Comparison of ENCODE assay signal across 1 cellular context in genomic region chr19:38648789-38649304, GRCh38.
TF ChIP-seq lines count a peak whose summit lies in the region.

No MANE protein-coding gene starts in this region.

TF ChIP-seq in GM12878, 131 proteins besides CTCF, POLR2A, EP300 and RAD21:
- TF ChIP-seq RELB (IDR thresholded peaks at IDR 0.05; ENCODE audit: low read depth): 0 out of 2 replicates have a peak, but pooled peaks have one; percentile 9
- peak; percentile 20 for TF ChIP-seq E4F1 (IDR thresholded peaks at IDR 0.05; ENCODE audit: borderline replicate concordance, partially characterized antibody)
- no peak for TF ChIP-seq CHD2 (IDR thresholded peaks at IDR 0.05; ENCODE audit: borderline replicate concordance, low read depth, low read length)
- peak in 1 of 2 experiments; percentile 37; a peak in 1 of 4 replicates for TF ChIP-seq IKZF2 (IDR thresholded peaks at IDR 0.05)
- TF ChIP-seq NBN (IDR thresholded peaks at IDR 0.05): 0 out of 2 replicates have a peak, but pooled peaks have one; percentile 12
- 0 out of 2 replicates have a peak, but pooled peaks have one; percentile 26 for TF ChIP-seq EED (IDR thresholded peaks at IDR 0.05; ENCODE audit: low read depth)
- no peak for TF ChIP-seq PAX8 (IDR thresholded peaks at IDR 0.05)
- TF ChIP-seq IRF5 (IDR thresholded peaks at IDR 0.05; ENCODE audit: borderline replicate concordance): no peak
- 0 out of 2 replicates have a peak, but pooled peaks have one; percentile 11 for TF ChIP-seq IKZF1 (conservative IDR thresholded peaks at IDR 0.05)
- TF ChIP-seq ATF3 (IDR thresholded peaks at IDR 0.05; ENCODE audit: borderline replicate concordance, extremely low read depth, low read depth, low read length): no peak
- peak; percentile 69; the same call in 1 of the 2 replicates for TF ChIP-seq SPI1 (IDR thresholded peaks at IDR 0.05; ENCODE audit: borderline replicate concordance, insufficient read depth, low read depth, low read length)
- no peak for TF ChIP-seq EGR1 (IDR thresholded peaks at IDR 0.05; ENCODE audit: borderline replicate concordance in 1 of 2, low read depth in 2 of 2, low read length in 2 of 2)
